In the genomic region with DNA sequence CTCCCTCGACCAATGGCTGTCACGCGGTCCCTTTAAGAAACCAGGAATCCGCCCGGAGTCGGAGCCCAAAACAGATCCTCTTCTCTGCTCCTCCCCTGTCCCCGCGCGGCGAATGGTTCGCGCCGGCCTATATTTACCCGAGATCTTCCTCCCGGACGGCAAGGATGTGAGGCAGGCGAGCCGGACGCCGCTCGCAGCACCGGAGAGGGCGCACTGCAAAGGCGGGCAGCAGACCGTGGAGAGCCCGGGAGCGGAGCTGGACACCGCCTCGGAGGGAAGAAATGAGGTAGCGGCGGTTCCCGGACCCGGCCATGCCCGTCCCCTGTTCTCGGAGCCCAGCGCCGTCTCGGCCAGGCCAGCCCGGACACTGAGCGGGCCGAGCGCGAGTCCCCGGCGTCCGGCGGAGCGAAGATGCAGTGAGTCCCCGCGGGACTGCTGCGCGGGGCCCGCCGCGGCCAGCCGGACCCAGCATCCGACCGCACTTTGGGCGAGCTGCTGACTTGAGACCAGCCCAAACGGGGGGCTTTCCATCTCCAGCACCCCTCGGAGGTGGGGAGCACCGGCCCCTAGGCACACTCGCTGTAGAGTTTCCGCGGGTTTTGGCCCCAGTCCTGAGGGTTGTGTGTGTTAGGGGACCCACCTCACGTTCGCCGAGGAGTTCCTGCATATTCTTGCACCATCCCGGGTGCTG, we compare ENCODE assay signal across 8 cellular contexts. TPM values are rescaled to one million over a fixed set of nuclear protein-coding genes. Genes with fewer than 3 reads are reported as not detected.
DNase-seq lines count a peak whose midpoint lies in the region; ATAC-seq and TF ChIP-seq lines count a peak whose summit lies in the region.

A gene with protein sequence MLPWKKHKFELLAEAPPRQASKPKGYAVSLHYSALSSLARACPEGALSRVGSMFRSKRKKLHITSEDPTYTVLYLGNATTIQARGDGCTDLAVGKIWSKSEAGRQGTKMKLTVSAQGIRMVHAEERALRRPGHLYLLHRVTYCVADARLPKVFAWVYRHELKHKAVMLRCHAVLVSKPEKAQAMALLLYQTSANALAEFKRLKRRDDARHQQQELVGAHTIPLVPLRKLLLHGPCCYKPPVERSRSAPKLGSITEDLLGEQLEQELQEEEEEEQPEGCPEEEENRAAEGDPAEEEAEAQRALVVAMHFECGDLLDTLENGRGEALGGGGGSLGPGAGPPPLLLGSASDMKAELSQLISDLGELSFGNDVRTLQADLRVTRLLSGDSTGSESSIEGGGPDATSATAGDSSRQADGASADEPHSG (plus strand): TSS at position 161 of the 691 bp plus-strand sequence. CDS start 944 bp downstream, outside the sequence.

- ATAC-seq in GM21619 (IDR thresholded peaks at IDR 0.05; ENCODE audit: unreplicated experiment) (peak; percentile 29), SK-N-SH treated with all-trans-retinoic acid at 6 μM for 48 hours (peak; percentile 90)

- DNase-seq in Caco-2 (peak; percentile 88 to 89), NAMALWA (ENCODE audit: low spot score) (peak; percentile 86), glomerular visceral epithelial cell (ENCODE audit: extremely low spot score) (peak; percentile 75), occipital lobe (lab: John Stamatoyannopoulos, UW) (peak; percentile 92), testis (peak; percentile 94)

- H3K4me1 Mint-ChIP-seq in Caco-2 (ENCODE audit: low read depth, unreplicated experiment) = peaks cover 21% of the 10 kb centered on the region
- peaks cover 52% of the 10 kb centered on the region for H3K4me1 Mint-ChIP-seq in activated naive CD8-positive, alpha-beta T cell (ENCODE audit: low read depth)

- CTCF ChIA-PET in Caco-2 (lab: Charles Lee) = no interaction called here

- H3K27me3 Mint-ChIP-seq in Caco-2 (ENCODE audit: insufficient read depth, unreplicated experiment) = no peaks in the 10 kb centered on the region
- H3K27me3 Mint-ChIP-seq in activated naive CD8-positive, alpha-beta T cell = peaks cover 1% of the 10 kb centered on the region

- H3K27ac ChIP-seq in testis = peak within 1 kb of the TSS; percentile 22 to 82

- POLR2A ChIA-PET in Caco-2 (lab: Charles Lee) = interaction anchor here (1.1 kb wide), 1 partner anchor 14 kb away, joined by 5 read pairs; a partner anchor contains a TSS

- H3K4me3 ChIP-seq in Caco-2 (ENCODE audit: low read depth, low read length) (peak within 1 kb of the TSS; percentile 61), testis (peak within 1 kb of the TSS; percentile 63 to 77)

- H3K36me3 ChIP-seq in Caco-2 (ENCODE audit: control insufficient read depth, insufficient read depth, low read length) (no peaks in the 10 kb centered on the region), testis (ENCODE audit: low read depth, missing control alignments) (no peaks in the 10 kb centered on the region)

- H3K4me1 ChIP-seq in Caco-2 (peaks cover 10% of the 10 kb centered on the region; the same call in 1 of the 2 replicates), testis (peaks cover 29% of the 10 kb centered on the region)

- intact Hi-C loops in Caco-2 (cut with micrococcal nuclease; ENCODE audit: unreplicated experiment) (loop anchor here (5.0 to 10.0 kb wide), 2 partner anchors 36 to 189 kb away; no protein-coding TSS in a partner anchor), testis (cut with DNase I; ENCODE audit: low total_unique reads) (loop anchor here (5.0 kb wide), 2 partner anchors 416 to 571 kb away; no protein-coding TSS in a partner anchor)

- no TSS peak for BruUV-seq in Caco-2 (replicated peaks; lab: Mats Ljungman, UMichigan)

- TF ChIP-seq CTCF in Caco-2 (IDR thresholded peaks at IDR 0.05; ENCODE audit: insufficient read depth in 1 of 2, low read depth in 1 of 2, low read length in 1 of 2, severe bottlenecking in 1 of 2, unreplicated experiment in 1 of 2) (peak in 1 of 2 experiments; percentile 31), testis (IDR thresholded peaks at IDR 0.05) (no peak)

- H3K9me3 Mint-ChIP-seq in Caco-2 (ENCODE audit: unreplicated experiment) = no peaks in the 10 kb centered on the region
- H3K9me3 Mint-ChIP-seq in activated naive CD8-positive, alpha-beta T cell (ENCODE audit: low read depth) = no peaks in the 10 kb centered on the region

- H3K4me3 Mint-ChIP-seq in Caco-2 (ENCODE audit: unreplicated experiment) = peak within 1 kb of the TSS; percentile 80
- peak within 1 kb of the TSS; percentile 93 for H3K4me3 Mint-ChIP-seq in activated naive CD8-positive, alpha-beta T cell

- peak within 1 kb of the TSS; percentile 73 for H3K27ac Mint-ChIP-seq in Caco-2 (ENCODE audit: unreplicated experiment)
- peak within 1 kb of the TSS; percentile 64 for H3K27ac Mint-ChIP-seq in activated naive CD8-positive, alpha-beta T cell

- no peaks in the 10 kb centered on the region for H3K27me3 ChIP-seq in Caco-2 (replicated peaks; ENCODE audit: control insufficient read depth, insufficient read depth, low read length)
- no peaks in the 10 kb centered on the region for H3K27me3 ChIP-seq in testis

- peaks cover 11% of the 10 kb centered on the region for H3K36me3 Mint-ChIP-seq in Caco-2 (ENCODE audit: insufficient read depth, unreplicated experiment)
- H3K36me3 Mint-ChIP-seq in activated naive CD8-positive, alpha-beta T cell = no peaks in the 10 kb centered on the region

- TF ChIP-seq POLR2A in testis (IDR thresholded peaks at IDR 0.05) = peak; percentile 98

- H3K9me3 ChIP-seq in Caco-2 (no peaks in the 10 kb centered on the region), testis (no peaks in the 10 kb centered on the region)

- WGBS in testis, 2 donors = 0% methylated on average over 4 to 65 of the region's 69 CpGs

TF ChIP-seq in SK-N-SH treated with all-trans-retinoic acid at 6 μM for 48 hours, 23 proteins besides CTCF, POLR2A, EP300 and RAD21:
- TF ChIP-seq BACH2 (CRISPR knock-in tag; IDR thresholded peaks at IDR 0.05; ENCODE audit: borderline replicate concordance) (no peak), GLIS3 (CRISPR knock-in tag; IDR thresholded peaks at IDR 0.05) (no peak), ZFP3 (CRISPR knock-in tag; IDR thresholded peaks at IDR 0.05) (peak; percentile 73)
- TF ChIP-seq, protein P1, sequence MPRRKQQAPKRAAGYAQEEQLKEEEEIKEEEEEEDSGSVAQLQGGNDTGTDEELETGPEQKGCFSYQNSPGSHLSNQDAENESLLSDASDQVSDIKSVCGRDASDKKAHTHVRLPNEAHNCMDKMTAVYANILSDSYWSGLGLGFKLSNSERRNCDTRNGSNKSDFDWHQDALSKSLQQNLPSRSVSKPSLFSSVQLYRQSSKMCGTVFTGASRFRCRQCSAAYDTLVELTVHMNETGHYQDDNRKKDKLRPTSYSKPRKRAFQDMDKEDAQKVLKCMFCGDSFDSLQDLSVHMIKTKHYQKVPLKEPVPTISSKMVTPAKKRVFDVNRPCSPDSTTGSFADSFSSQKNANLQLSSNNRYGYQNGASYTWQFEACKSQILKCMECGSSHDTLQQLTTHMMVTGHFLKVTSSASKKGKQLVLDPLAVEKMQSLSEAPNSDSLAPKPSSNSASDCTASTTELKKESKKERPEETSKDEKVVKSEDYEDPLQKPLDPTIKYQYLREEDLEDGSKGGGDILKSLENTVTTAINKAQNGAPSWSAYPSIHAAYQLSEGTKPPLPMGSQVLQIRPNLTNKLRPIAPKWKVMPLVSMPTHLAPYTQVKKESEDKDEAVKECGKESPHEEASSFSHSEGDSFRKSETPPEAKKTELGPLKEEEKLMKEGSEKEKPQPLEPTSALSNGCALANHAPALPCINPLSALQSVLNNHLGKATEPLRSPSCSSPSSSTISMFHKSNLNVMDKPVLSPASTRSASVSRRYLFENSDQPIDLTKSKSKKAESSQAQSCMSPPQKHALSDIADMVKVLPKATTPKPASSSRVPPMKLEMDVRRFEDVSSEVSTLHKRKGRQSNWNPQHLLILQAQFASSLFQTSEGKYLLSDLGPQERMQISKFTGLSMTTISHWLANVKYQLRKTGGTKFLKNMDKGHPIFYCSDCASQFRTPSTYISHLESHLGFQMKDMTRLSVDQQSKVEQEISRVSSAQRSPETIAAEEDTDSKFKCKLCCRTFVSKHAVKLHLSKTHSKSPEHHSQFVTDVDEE (CRISPR knock-in tag; IDR thresholded peaks at IDR 0.05) = 0 out of 2 replicates have a peak, but pooled peaks have one; percentile 7

RNA-seq across cellular contexts. Expression of the gene that starts here (rescaled TPM):
- 3.5 and 4.0 TPM in 2 replicates for total RNA-seq in Caco-2 (2022)
- total RNA-seq in occipital lobe = 5.3 TPM
- total RNA-seq in testis = 10 to 100 TPM; 13.1 to 22.1 TPM
- 7.5 TPM for polyA plus RNA-seq in testis (ENCODE audit: insufficient read depth, low read depth, low replicate concordance)

Comparison
In these comparisons a context has a peak if more than half of its experiments do, and no peak if none do; other contexts are left out.
1. Peak in every context shown above with its lines: DNase-seq, ATAC-seq, H3K4me3 ChIP-seq and H3K27ac ChIP-seq.